In the genomic region with DNA sequence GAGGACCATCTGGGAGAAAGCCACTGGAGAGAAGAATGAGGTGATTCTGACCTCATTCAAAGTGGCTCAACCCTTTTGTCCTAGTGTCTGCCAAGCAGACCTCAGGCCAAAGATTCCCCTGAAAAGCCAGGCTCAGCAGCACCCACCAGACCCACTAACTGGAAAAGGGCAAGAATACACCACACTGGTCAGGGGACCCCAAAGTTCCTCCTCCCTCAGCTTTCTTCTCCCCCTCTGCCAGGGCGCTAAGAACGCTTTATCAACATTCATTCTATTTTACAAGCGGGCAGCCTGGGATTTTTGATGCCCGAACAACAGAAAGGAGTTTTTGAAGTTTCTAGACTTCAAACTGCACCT, we compare ENCODE assay signal across 26 cellular contexts. TPM values are rescaled to one million over a fixed set of nuclear protein-coding genes. Genes with fewer than 3 reads are reported as not detected.
DNase-seq lines count a peak whose midpoint lies in the region; ATAC-seq, FAIRE-seq and TF ChIP-seq lines count a peak whose summit lies in the region.
"Had no signal": no experiment of that assay in that cellular context is flagged by ENCODE, and none has a peak within 500 bp of the region (broad histone marks: within the 10 kb centered on the region; RNA-seq: fewer than 3 reads in every experiment).

No MANE protein-coding gene starts in this region.

- H3K9me3 Mint-ChIP-seq in astrocyte (ENCODE audit: unreplicated experiment) (peaks cover 4% of the 10 kb centered on the region), osteocyte (ENCODE audit: unreplicated experiment) (no peaks in the 10 kb centered on the region)
- H3K9me3 Mint-ChIP-seq: T-helper 2 cell treated with Interferon-gamma antibody and Interleukin-4, amounts not matched to agents 5 μg/mL and 100 μg/mL, for 36 hours had no signal

- H3K27me3 ChIP-seq in BJ (ENCODE audit: control insufficient read depth, insufficient read depth, low read length) (no peaks in the 10 kb centered on the region), astrocyte (ENCODE audit: insufficient read depth, low read length) (peaks cover 52% of the 10 kb centered on the region), iPS-15b (ENCODE audit: control insufficient read depth, insufficient read depth, low read length) (peaks cover 94% of the 10 kb centered on the region)

- H3K27ac Mint-ChIP-seq in astrocyte (ENCODE audit: unreplicated experiment), result no peak overlapping the region
- H3K27ac Mint-ChIP-seq in osteocyte (ENCODE audit: unreplicated experiment), result no peak overlapping the region
- H3K27ac Mint-ChIP-seq: activated naive CD8-positive, alpha-beta T cell treated with anti-CD3 and anti-CD28 coated beads, Interleukin-2, amount 10 ng/mL, durations not matched to agents 7 days and 5 days; T-helper 2 cell treated with Interferon-gamma antibody and Interleukin-4, amounts not matched to agents 5 μg/mL and 100 μg/mL, for 36 hours had no signal

- H3K9me3 ChIP-seq in astrocyte (ENCODE audit: insufficient read depth, low read depth, low read length), result no peaks in the 10 kb centered on the region
- no peaks in the 10 kb centered on the region for H3K9me3 ChIP-seq in iPS-15b (ENCODE audit: control insufficient read depth, insufficient read depth, low read length)
- H3K9me3 ChIP-seq: breast epithelium, colonic mucosa, heart left ventricle, mucosa of descending colon had no signal

- peak overlapping the region; percentile 84 for H3K27ac ChIP-seq in astrocyte (ENCODE audit: low read depth, low read length)
- H3K27ac ChIP-seq: colonic mucosa, heart left ventricle, KMS-11, RWPE1, SK-N-MC, VCaP had no signal

- H3K4me2 ChIP-seq in astrocyte (ENCODE audit: low read length), result peak overlapping the region; percentile 87
- H3K4me2 ChIP-seq: KMS-11 had no signal

- TF ChIP-seq CTCF in BJ (IDR thresholded peaks at IDR 0.05; ENCODE audit: insufficient read depth, low read depth, low read length) (no peak), astrocyte (IDR thresholded peaks at IDR 0.05; ENCODE audit: insufficient read depth, low read depth, low read length) (no peak), osteocyte (IDR thresholded peaks at IDR 0.05) (no peak)

- H3K27me3 Mint-ChIP-seq in astrocyte (ENCODE audit: low read depth, unreplicated experiment), result peaks cover 95% of the 10 kb centered on the region
- H3K27me3 Mint-ChIP-seq in osteocyte (ENCODE audit: unreplicated experiment), result peaks cover 93% of the 10 kb centered on the region

- no peak for FAIRE-seq in astrocyte (lab: Jason Lieb, UNC)
- FAIRE-seq: endometrium, islet of Langerhans had no signal

- H2AFZ ChIP-seq in astrocyte (ENCODE audit: low read depth, low read length), result no peak overlapping the region

- H3K36me3 ChIP-seq in BJ (ENCODE audit: control insufficient read depth, insufficient read depth, low read length) (peaks cover 5% of the 10 kb centered on the region), astrocyte (ENCODE audit: insufficient read depth, low read length) (no peaks in the 10 kb centered on the region), iPS-15b (ENCODE audit: control insufficient read depth, insufficient read depth, low read length) (no peaks in the 10 kb centered on the region)
- H3K36me3 ChIP-seq: breast epithelium, colonic mucosa, heart left ventricle had no signal

- no peaks in the 10 kb centered on the region for H3K36me3 Mint-ChIP-seq in astrocyte (ENCODE audit: low read depth, unreplicated experiment)
- H3K36me3 Mint-ChIP-seq in osteocyte (ENCODE audit: unreplicated experiment), result no peaks in the 10 kb centered on the region

- H3K9ac ChIP-seq in astrocyte (ENCODE audit: low read length), result peak overlapping the region; percentile 76
- no peak overlapping the region for H3K9ac ChIP-seq in iPS-15b (ENCODE audit: low read depth, low read length)
- H3K9ac ChIP-seq: KMS-11 had no signal

- CTCF ChIA-PET in BJ (lab: Yijun Ruan, JAX), result interaction anchor here (1.0 to 2.4 kb wide), 3 partner anchors 11 to 271 kb away, joined by 3 to 10 read pairs (median 5); no protein-coding TSS in a partner anchor

- H3K79me2 ChIP-seq in astrocyte (ENCODE audit: insufficient read depth, low read length), result peaks cover 21% of the 10 kb centered on the region

- POLR2A ChIA-PET in BJ (lab: Charles Lee), result no interaction called here

- H3K4me1 Mint-ChIP-seq in astrocyte (ENCODE audit: low read depth, unreplicated experiment), result no peaks in the 10 kb centered on the region
- H3K4me1 Mint-ChIP-seq in osteocyte (ENCODE audit: unreplicated experiment), result peaks cover 22% of the 10 kb centered on the region

- H4K20me1 ChIP-seq in astrocyte (ENCODE audit: insufficient read depth, low read length), result no peaks in the 10 kb centered on the region

- ATAC-seq in HG02852 (IDR thresholded peaks at IDR 0.05; ENCODE audit: unreplicated experiment) (no peak), HG02642 (IDR thresholded peaks at IDR 0.05; ENCODE audit: poor library complexity, unreplicated experiment) (no peak), GM19035 (IDR thresholded peaks at IDR 0.05; ENCODE audit: unreplicated experiment) (no peak)
- ATAC-seq: mucosa of descending colon; stimulated activated naive CD8-positive, alpha-beta T cell treated with anti-CD3 and anti-CD28 coated beads, Interleukin-15, Interleukin-2, amounts not matched to agents 100 U/mL and 50 U/mL, for 24 hours had no signal

- no peak for DNase-seq in BJ (ENCODE audit: low read depth)
- no peak for DNase-seq in astrocyte (ENCODE audit: low read depth)
- DNase-seq in osteocyte (ENCODE audit: extremely low spot score, unreplicated experiment), result no peak
- no peak for DNase-seq in ureter (ENCODE audit: low spot score)
- DNase-seq: activated naive CD8-positive, alpha-beta T cell treated with anti-CD3 and anti-CD28 coated beads, Interleukin-2, amount 10 ng/mL, durations not matched to agents 7 days and 5 days; Calu3; colonic mucosa; heart left ventricle; left ventricle myocardium superior; mucosa of descending colon; MV-4-11; nucleus accumbens; stimulated activated CD4-positive, alpha-beta T cell treated with anti-CD3 and anti-CD28 coated beads, Interleukin-4, amount 100 ng/mL, for 1 hour; stimulated activated naive CD8-positive, alpha-beta T cell treated with anti-CD3 and anti-CD28 coated beads, Interleukin-15, Interleukin-2, amounts not matched to agents 100 U/mL and 50 U/mL, for 24 hours had no signal

- H3K4me3 ChIP-seq in BJ (ENCODE audit: low read depth, low read length) (peak overlapping the region; percentile 38; the same call in 1 of the 2 replicates), astrocyte (ENCODE audit: insufficient read depth, low read depth, low read length) (peak overlapping the region; percentile 40), iPS-15b (ENCODE audit: low read depth, low read length) (peak overlapping the region; percentile 40)
- H3K4me3 ChIP-seq: colonic mucosa, mucosa of descending colon, SK-N-MC had no signal

- H3K4me3 Mint-ChIP-seq in astrocyte (ENCODE audit: unreplicated experiment) (no peak overlapping the region), osteocyte (ENCODE audit: unreplicated experiment) (peak overlapping the region; percentile 14)
- H3K4me3 Mint-ChIP-seq: activated naive CD8-positive, alpha-beta T cell treated with anti-CD3 and anti-CD28 coated beads, Interleukin-2, amount 10 ng/mL, durations not matched to agents 7 days and 5 days; T-helper 2 cell treated with Interferon-gamma antibody and Interleukin-4, amounts not matched to agents 5 μg/mL and 100 μg/mL, for 36 hours had no signal

- H3K4me1 ChIP-seq in astrocyte (ENCODE audit: insufficient read depth, low read length), result peaks cover 12% of the 10 kb centered on the region
- H3K4me1 ChIP-seq in iPS-15b (ENCODE audit: control insufficient read depth, insufficient read depth, low read length), result peaks cover 9% of the 10 kb centered on the region
- H3K4me1 ChIP-seq: breast epithelium had no signal

RNA-seq across cellular contexts. Expression of gene PAX3, which starts 7.3 kb away (rescaled TPM):
- polyA plus RNA-seq in BJ (2011; rRNA removed), result 7.4 and 11.1 TPM in 2 replicates
- polyA minus RNA-seq in BJ (2011; rRNA and poly(A)+ RNA removed), result 21.3 and 35.5 TPM in 2 replicates
- not detected in 2 replicates for total RNA-seq in astrocyte
- 2.3 and 2.8 TPM in 2 replicates for total RNA-seq in osteocyte
- total RNA-seq in ureter, result not detected
- total RNA-seq: activated naive CD8-positive, alpha-beta T cell treated with anti-CD3 and anti-CD28 coated beads, Interleukin-2, amount 10 ng/mL, durations not matched to agents 7 days and 5 days; Calu3; left ventricle myocardium superior; mucosa of descending colon had no signal
- polyA plus RNA-seq: heart left ventricle had no signal
